Comparison of ENCODE assay signal across 11 cellular contexts in the genomic region with DNA sequence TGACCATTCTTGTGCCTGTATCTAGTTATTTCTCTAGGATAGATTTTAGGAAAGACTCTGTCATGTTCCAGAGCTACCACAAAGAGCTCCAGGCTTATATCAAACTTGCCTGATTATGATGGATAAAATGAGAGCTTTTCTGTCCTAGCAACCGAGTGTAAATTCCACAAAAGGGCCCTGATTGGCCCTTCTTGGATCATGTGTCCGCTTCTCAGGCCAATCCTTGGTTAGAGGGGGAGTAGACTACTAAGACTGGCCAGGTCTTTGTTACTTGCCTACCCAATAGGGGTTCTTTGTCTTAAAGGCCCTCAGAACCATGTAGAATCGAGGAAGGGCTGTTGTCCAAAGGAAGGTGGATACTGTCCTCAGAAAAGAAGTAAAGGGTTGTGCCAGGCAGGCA.
DNase-seq lines count a peak whose midpoint lies in the region; FAIRE-seq lines count a peak whose summit lies in the region.
"Had no signal": no experiment of that assay in that cellular context is flagged by ENCODE, and none has a peak within 500 bp of the region (broad histone marks: within the 10 kb centered on the region; RNA-seq: fewer than 3 reads in every experiment).

No MANE protein-coding gene starts in this region.

- peak overlapping the region; percentile 12 for H3K4me3 Mint-ChIP-seq in T-helper 2 cell treated with Interferon-gamma antibody and Interleukin-4, amounts not matched to agents 5 μg/mL and 100 μg/mL, for 36 hours

- H3K9me3 Mint-ChIP-seq in T-helper 2 cell treated with Interferon-gamma antibody and Interleukin-4, amounts not matched to agents 5 μg/mL and 100 μg/mL, for 36 hours = no peaks in the 10 kb centered on the region
- H3K9me3 Mint-ChIP-seq: stimulated activated effector memory CD8-positive, alpha-beta T cell treated with anti-CD3 and anti-CD28 coated beads, Interleukin-12 subunit alpha, Interleukin-12 subunit beta, amount 100 ng/mL, for 72 hours had no signal

- H3K27me3 Mint-ChIP-seq in T-helper 2 cell treated with Interferon-gamma antibody and Interleukin-4, amounts not matched to agents 5 μg/mL and 100 μg/mL, for 36 hours (ENCODE audit: low read depth) = peaks cover 2% of the 10 kb centered on the region

- intact Hi-C loops in head of caudate nucleus (cut with DNase I) = no loop called here

- peak; percentile 9 for FAIRE-seq in GM18507 (lab: Jason Lieb, UNC)

- peaks cover 31% of the 10 kb centered on the region for H3K36me3 Mint-ChIP-seq in T-helper 2 cell treated with Interferon-gamma antibody and Interleukin-4, amounts not matched to agents 5 μg/mL and 100 μg/mL, for 36 hours (ENCODE audit: low read depth)

- peaks cover 26% of the 10 kb centered on the region for H3K4me1 Mint-ChIP-seq in T-helper 2 cell treated with Interferon-gamma antibody and Interleukin-4, amounts not matched to agents 5 μg/mL and 100 μg/mL, for 36 hours (ENCODE audit: low read depth)

- H3K27ac Mint-ChIP-seq in T-helper 2 cell treated with Interferon-gamma antibody and Interleukin-4, amounts not matched to agents 5 μg/mL and 100 μg/mL, for 36 hours = no peak overlapping the region
- H3K27ac Mint-ChIP-seq: stimulated activated effector memory CD8-positive, alpha-beta T cell treated with anti-CD3 and anti-CD28 coated beads, Interleukin-12 subunit alpha, Interleukin-12 subunit beta, amount 100 ng/mL, for 72 hours had no signal

- peak; percentile 41 for DNase-seq in AG20443 (ENCODE audit: low spot score)
- no peak for DNase-seq in GM18507 (ENCODE audit: extremely low spot score, insufficient read length, low read depth)
- DNase-seq in T-helper 2 cell treated with Interferon-gamma antibody and Interleukin-4, amounts not matched to agents 5 μg/mL and 100 μg/mL, for 36 hours (ENCODE audit: low spot score) = no peak
- peak in 30 of 42 donors; percentile 17 to 68 (median 40) for DNase-seq in head of caudate nucleus
- no peak for DNase-seq in NCI-H748 treated with DMSO at 0.1 percent for 48 hours (lab: John Stamatoyannopoulos, UW)
- no peak for DNase-seq in NCI-H146 (lab: John Stamatoyannopoulos, UW)
- DNase-seq in NCI-H1048 (lab: John Stamatoyannopoulos, UW) = no peak
- DNase-seq in amniotic stem cell (lab: John Stamatoyannopoulos, UW) = no peak
- DNase-seq: activated effector memory CD4-positive, alpha-beta T cell treated with anti-CD3 and anti-CD28 coated beads, Interleukin-2, amount 50 U/mL, for 16 hours; NCI-H1105 had no signal

Comparison
In these comparisons a context has a peak if more than half of its experiments do, and no peak if none do; other contexts are left out.
1. DNase-seq: peak in AG20443 (single experiment) and head of caudate nucleus (30 of 42); none in GM18507 (single experiment), T-helper 2 cell treated with Interferon-gamma antibody and Interleukin-4, amounts not matched to agents 5 μg/mL and 100 μg/mL, for 36 hours (single experiment), NCI-H748 treated with DMSO at 0.1 percent for 48 hours (single experiment), NCI-H146 (single experiment), NCI-H1048 (single experiment) and amniotic stem cell (single experiment).